In genomic region chr13:25598421-25598820, GRCh38 we compare ENCODE assay signal across 22 cellular contexts.
"Had no signal": no experiment of that assay in that cellular context is flagged by ENCODE, and none has a peak within 500 bp of the region (broad histone marks: within the 10 kb centered on the region; RNA-seq: fewer than 3 reads in every experiment).

No MANE protein-coding gene starts in this region.

- FAIRE-seq: colon, endothelial cell of umbilical vein, frontal cortex had no signal

- DNase-seq: colonic mucosa; cortex of kidney; dermis blood vessel endothelial cell; dorsolateral prefrontal cortex; effector CD4-positive, alpha-beta T cell; effector CD8-positive, alpha-beta T cell; effector memory CD4-positive, alpha-beta T cell; effector memory CD8-positive, alpha-beta T cell; endodermal cell; erythroblast; esophagus squamous epithelium; foreskin fibroblast; foreskin keratinocyte; foreskin melanocyte; gastrocnemius medialis; glutamatergic neuron; head of caudate nucleus; heart left ventricle; heart right ventricle had no signal
